Comparison of ENCODE assay signal across 16 cellular contexts in genomic region chr3:189237516-189237915, GRCh38.
DNase-seq lines count a peak whose midpoint lies in the region; ATAC-seq, FAIRE-seq and TF ChIP-seq lines count a peak whose summit lies in the region.
"Had no signal": no experiment of that assay in that cellular context is flagged by ENCODE, and none has a peak within 500 bp of the region (broad histone marks: within the 10 kb centered on the region; RNA-seq: fewer than 3 reads in every experiment).

No MANE protein-coding gene starts in this region.

- ATAC-seq in HG03457 (IDR thresholded peaks at IDR 0.05; ENCODE audit: unreplicated experiment), result no peak
- ATAC-seq: HepG2 had no signal

- TF ChIP-seq CTCF in AG10803 (conservative IDR thresholded peaks at IDR 0.05; ENCODE audit: low read length), result no peak

- no peak overlapping the region for H3K4me3 ChIP-seq in AG10803 (ENCODE audit: low read length)
- H3K4me3 ChIP-seq: BLaER1 treated with 17β-estradiol and CSF1 and Interleukin-3, amounts not matched to agents 10 nM and 100 nM; GM23248 had no signal

- FAIRE-seq in H54 (lab: Jason Lieb, UNC) (peak; percentile 80), HTR-8/SVneo (lab: Jason Lieb, UNC) (no peak), frontal cortex (lab: Jason Lieb, UNC) (no peak)
- FAIRE-seq: HepG2 had no signal

- TF ChIP-seq POLR2A in H54 (IDR thresholded peaks at IDR 0.05; ENCODE audit: low read depth, low read length), result no peak

- DNase-seq in AG10803 (ENCODE audit: low read depth) (peak; percentile 11), H54 (ENCODE audit: insufficient read length, low spot score) (no peak), astrocyte of the hippocampus (ENCODE audit: low read depth, low spot score) (peak; percentile 55), renal cortical epithelial cell (ENCODE audit: low read depth) (peak; percentile 44), HTR-8/SVneo (ENCODE audit: insufficient read length, low spot score) (no peak), frontal cortex (ENCODE audit: low spot score in 2 of 2) (no peak)
- DNase-seq: 8988T; Calu3; CD4-positive, CD25-positive, alpha-beta regulatory T cell; DMS 273 treated with DMSO at 0.1 percent for 48 hours; GDM1; GM23248; H9 had no signal

Comparison
In these comparisons a context has a peak if more than half of its experiments do, and no peak if none do; other contexts are left out.
1. DNase-seq: peak in AG10803 (single experiment), astrocyte of the hippocampus (single experiment) and renal cortical epithelial cell (single experiment); none in H54 (single experiment), HTR-8/SVneo (single experiment) and frontal cortex (0 of 2).